In the genomic region with DNA sequence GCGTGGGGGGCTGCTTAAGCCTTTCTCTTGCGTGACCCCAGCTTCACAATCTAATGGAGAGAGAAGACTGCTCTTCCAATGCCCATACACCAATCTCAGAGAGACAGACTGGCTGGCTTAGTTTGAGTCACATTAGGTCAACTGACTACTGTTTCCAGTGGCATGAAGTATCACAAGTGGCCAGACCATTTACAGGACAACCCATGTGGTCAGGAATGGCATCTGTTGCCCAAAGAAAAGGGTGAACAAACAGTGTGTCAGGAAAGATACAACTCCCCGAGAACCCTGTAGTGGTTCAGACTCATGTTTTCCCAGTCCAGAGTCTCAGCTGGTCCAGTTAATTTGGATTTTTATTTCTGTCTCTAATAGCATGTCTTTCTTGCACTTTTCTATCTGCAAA, we compare ENCODE assay signal across 23 cellular contexts.
"Had no signal": no experiment of that assay in that cellular context is flagged by ENCODE, and none has a peak within 500 bp of the region (broad histone marks: within the 10 kb centered on the region; RNA-seq: fewer than 3 reads in every experiment).

No MANE protein-coding gene starts in this region.

- H3K27me3 ChIP-seq: ovary, stomach, tibial artery had no signal

- DNase-seq: activated CD4-positive, alpha-beta T cell treated with anti-CD3 and anti-CD28 coated beads for 48 hours; activated CD4-positive, alpha-beta T cell treated with anti-CD3 and anti-CD28 coated beads, Interleukin-2, amount 50 U/mL, for 48 hours; activated CD8-positive, alpha-beta memory T cell treated with anti-CD3 and anti-CD28 coated beads for 24 hours; activated effector memory CD4-positive, alpha-beta T cell treated with Interleukin-2 at 50 U/mL for 16 hours; activated naive CD4-positive, alpha-beta T cell treated with Interleukin-2 at 50 U/mL for 16 hours; anterior cingulate cortex; caudate nucleus; cortex of kidney; effector memory CD8-positive, alpha-beta T cell; erythroblast; head of caudate nucleus; naive B cell; retina; stimulated activated CD4-positive, alpha-beta T cell treated with anti-CD3 and anti-CD28 coated beads, Interleukin-15, amount 100 ng/mL, for 24 hours; stimulated activated CD4-positive, alpha-beta T cell treated with anti-CD3 and anti-CD28 coated beads, Interleukin-2, amount 100 ng/mL, for 24 hours; stimulated activated naive B cell treated with anti-CD40 and anti-IgM and Interleukin-4, amounts not matched to agents 10 μg/mL and 1 μg/mL and 100 μg/mL, for 72 hours; stomach; tibial artery; WERI-Rb-1 had no signal

- H3K27ac ChIP-seq: stomach, WERI-Rb-1 had no signal

- H3K36me3 ChIP-seq: ovary, prostate gland, stomach, tibial artery, WERI-Rb-1 had no signal

- H3K4me3 ChIP-seq: ovary, prostate gland, stomach, tibial artery had no signal

- H3K9me3 ChIP-seq: ovary, prostate gland, stomach, tibial artery had no signal

- ATAC-seq: activated CD4-positive, CD25-positive, alpha-beta regulatory T cell treated with anti-CD3 and anti-CD28 coated beads, Interleukin-2, amount 50 U/mL, for 24 hours; effector memory CD8-positive, alpha-beta T cell; left lobe of liver; stimulated activated naive B cell treated with anti-CD40 and anti-IgM and Interleukin-4, amounts not matched to agents 10 μg/mL and 1 μg/mL and 100 μg/mL, for 72 hours had no signal
